ENCODE assay signal across 10 cellular contexts in genomic region chr3:185549111-185549510, GRCh38. TPM values are rescaled to one million over a fixed set of nuclear protein-coding genes. Genes with fewer than 3 reads are reported as not detected.
A peak's percentile ranks its signal among the peaks of the same experiment; 100 is the strongest.
DNase-seq lines count a peak whose midpoint lies in the region; ATAC-seq and TF ChIP-seq lines count a peak whose summit lies in the region.
"Had no signal": no experiment of that assay in that cellular context is flagged by ENCODE, and none has a peak within 500 bp of the region (broad histone marks: within the 10 kb centered on the region; RNA-seq: fewer than 3 reads in every experiment).

No MANE protein-coding gene starts in this region.

- H3K9me3 ChIP-seq in SJSA1 (replicated peaks), result no peaks in the 10 kb centered on the region

- peaks cover 29% of the 10 kb centered on the region for H3K4me1 ChIP-seq in SJSA1 (replicated peaks)
- H3K4me1 ChIP-seq: neural progenitor cell had no signal

- CTCF ChIA-PET in HEK293T (lab: Yijun Ruan, JAX), result no interaction called here

- TF ChIP-seq CTCF in foreskin fibroblast (IDR thresholded peaks at IDR 0.05; ENCODE audit: low read depth, low read length), result no peak

- peak overlapping the region; percentile 65 for H3K27ac ChIP-seq in SJSA1
- H3K27ac ChIP-seq: neural progenitor cell had no signal

- H3K36me3 ChIP-seq in SJSA1, result no peaks in the 10 kb centered on the region
- H3K36me3 ChIP-seq: neural progenitor cell had no signal

- no peak overlapping the region for H3K4me3 ChIP-seq in SJSA1
- no peak overlapping the region for H3K4me3 ChIP-seq in foreskin fibroblast (ENCODE audit: low read depth in 1 of 2, low read length in 2 of 2)
- H3K4me3 ChIP-seq in skeletal muscle cell (ENCODE audit: low read depth, low read length), result no peak overlapping the region
- H3K4me3 ChIP-seq: neural progenitor cell had no signal

- peak; percentile 96 for DNase-seq in GM04504 (ENCODE audit: low read depth)
- peak; percentile 70 to 76 for DNase-seq in SJSA1 (ENCODE audit: low read depth in 1 of 2, low spot score in 2 of 2)
- DNase-seq in foreskin fibroblast, result peak; percentile 93 to 96
- peak; percentile 92 for DNase-seq in skeletal muscle cell (ENCODE audit: low read depth)
- DNase-seq in CD1c-positive myeloid dendritic cell (ENCODE audit: extremely low spot score), result no peak
- no peak for DNase-seq in HEK293T (ENCODE audit: extremely low spot score)
- DNase-seq: NCI-H1930 had no signal

- ATAC-seq in GM19463 (IDR thresholded peaks at IDR 0.05; ENCODE audit: unreplicated experiment) (no peak), HG03460 (IDR thresholded peaks at IDR 0.05; ENCODE audit: unreplicated experiment) (no peak)

- POLR2A ChIA-PET in HEK293T (lab: Yijun Ruan, JAX), result no interaction called here

- H3K27me3 ChIP-seq in SJSA1 (replicated peaks), result no peaks in the 10 kb centered on the region
- H3K27me3 ChIP-seq: neural progenitor cell had no signal

TF ChIP-seq in HEK293T, 16 proteins besides CTCF, POLR2A, EP300 and RAD21:
- no peak for TF ChIP-seq TARDBP (IDR thresholded peaks at IDR 0.05)
- no peak for TF ChIP-seq CTBP1 (IDR thresholded peaks at IDR 0.05; ENCODE audit: borderline replicate concordance)
- TF ChIP-seq PKNOX1 (IDR thresholded peaks at IDR 0.05), result no peak
- TF ChIP-seq HDGF (IDR thresholded peaks at IDR 0.05; ENCODE audit: borderline replicate concordance), result no peak
- no peak for TF ChIP-seq FOXK2 (IDR thresholded peaks at IDR 0.05)
- no peak for TF ChIP-seq L3MBTL2 (conservative IDR thresholded peaks at IDR 0.05)
- no peak for TF ChIP-seq SP1 (IDR thresholded peaks at IDR 0.05)
- TF ChIP-seq ELF4 (IDR thresholded peaks at IDR 0.05), result no peak
- no peak for TF ChIP-seq NFRKB (IDR thresholded peaks at IDR 0.05)
- TF ChIP-seq BHLHE40 (IDR thresholded peaks at IDR 0.05; ENCODE audit: borderline replicate concordance), result no peak
- no peak for TF ChIP-seq ARNT (IDR thresholded peaks at IDR 0.05)
- TF ChIP-seq FOXA1 (IDR thresholded peaks at IDR 0.05), result no peak
- no peak for TF ChIP-seq FOXM1 (IDR thresholded peaks at IDR 0.05; ENCODE audit: borderline replicate concordance)
- no peak for TF ChIP-seq ZNF384 (IDR thresholded peaks at IDR 0.05)
- TF ChIP-seq LEF1 (IDR thresholded peaks at IDR 0.05; ENCODE audit: borderline replicate concordance), result no peak
- no peak for TF ChIP-seq SUZ12 (IDR thresholded peaks at IDR 0.05)

RNA-seq across cellular contexts. Expression of gene LIPH, which starts 3.3 kb away (rescaled TPM):
- 0.34 TPM in 1 of 2 replicates, not detected in the other for total RNA-seq in SJSA1 (2014; rRNA removed; shearing (Covaris generic))

RNA-seq across cellular contexts. Expression of gene SENP2, which starts 37.0 kb away (rescaled TPM):
- 29.1 and 62.0 TPM in 2 replicates for total RNA-seq in SJSA1 (2014; rRNA removed; shearing (Covaris generic))

RNA-seq across cellular contexts. Expression of gene TMEM41A, which starts 50.3 kb away (rescaled TPM):
- 10.3 and 30.9 TPM in 2 replicates for total RNA-seq in SJSA1 (2014; rRNA removed; shearing (Covaris generic))

Comparison
In these comparisons a context has a peak if more than half of its experiments do, and no peak if none do; other contexts are left out.
1. DNase-seq: peak in GM04504 (single experiment), SJSA1 (2 of 2), foreskin fibroblast (2 of 2) and skeletal muscle cell (single experiment); none in CD1c-positive myeloid dendritic cell (single experiment) and HEK293T (single experiment).